Comparison of ENCODE assay signal across 15 cellular contexts in the genomic region with DNA sequence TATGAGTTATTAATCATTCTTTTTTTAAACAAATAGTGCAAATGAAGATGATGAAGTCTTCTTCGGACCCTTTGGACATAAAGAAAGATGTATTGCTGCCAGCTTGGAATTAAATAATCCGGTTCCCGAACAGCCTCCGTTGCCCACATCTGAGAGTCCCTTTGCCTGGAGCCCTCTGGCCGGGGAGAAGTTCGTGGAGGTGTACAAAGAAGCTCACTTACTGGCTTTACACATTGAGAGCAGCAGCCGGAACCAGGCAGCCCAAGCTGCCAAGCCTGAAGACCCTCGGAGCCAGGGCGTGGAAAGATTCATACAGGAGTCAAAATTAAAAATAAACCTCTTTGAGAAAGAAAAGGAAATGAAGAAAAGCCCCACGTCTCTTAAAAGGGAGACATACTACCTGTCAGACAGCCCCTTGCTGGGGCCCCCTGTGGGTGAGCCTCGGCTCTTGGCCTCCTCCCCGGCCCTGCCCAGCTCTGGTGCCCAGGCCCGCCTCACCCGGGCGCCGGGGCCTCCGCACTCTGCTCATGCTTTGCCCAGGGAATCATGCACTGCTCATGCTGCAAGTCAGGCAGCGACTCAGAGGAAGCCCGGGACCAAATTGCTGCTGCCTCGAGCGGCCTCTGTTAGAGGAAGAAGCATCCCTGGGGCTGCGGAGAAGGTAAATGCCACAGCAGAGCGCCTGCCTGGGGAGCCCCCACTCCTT. TPM values are rescaled to one million over a fixed set of nuclear protein-coding genes. Genes with fewer than 3 reads are reported as not detected.
"Had no signal": no experiment of that assay in that cellular context is flagged by ENCODE, and none has a peak within 500 bp of the region (broad histone marks: within the 10 kb centered on the region; RNA-seq: fewer than 3 reads in every experiment).

No MANE protein-coding gene starts in this region.

- H3K4me3 Mint-ChIP-seq: activated T-helper 1 cell treated with anti-CD3 and anti-CD28 coated beads, Interleukin-12 subunit alpha, Interleukin-12 subunit beta, Interleukin-2, Interleukin-4 antibody, amounts not matched to agents 30 ng/mL and 10 ng/mL and 1 ng/mL, durations not matched to agents 14 hours and 24 hours and 36 hours; nephron progenitor cell had no signal

- DNase-seq: activated CD4-positive, CD25-positive, alpha-beta regulatory T cell treated with anti-CD3 and anti-CD28 coated beads, Interleukin-2, amount 50 U/mL, for 72 hours; activated naive CD4-positive, alpha-beta T cell; anterior cingulate cortex; cerebellar nuclear complex; effector CD8-positive, alpha-beta T cell; hippocampal formation; nephron progenitor cell; sigmoid colon; stimulated activated CD4-positive, alpha-beta T cell treated with anti-CD3 and anti-CD28 coated beads, Interleukin-12 subunit alpha, Interleukin-12 subunit beta, amount 100 ng/mL, for 4 hours; stimulated activated CD4-positive, alpha-beta T cell treated with anti-CD3 and anti-CD28 coated beads, Interleukin-2, amount 100 ng/mL, for 24 hours; T1000 had no signal

- H3K4me3 ChIP-seq: sigmoid colon had no signal

- H3K27ac Mint-ChIP-seq: activated T-helper 1 cell treated with anti-CD3 and anti-CD28 coated beads, Interleukin-12 subunit alpha, Interleukin-12 subunit beta, Interleukin-2, Interleukin-4 antibody, amounts not matched to agents 30 ng/mL and 10 ng/mL and 1 ng/mL, durations not matched to agents 14 hours and 24 hours and 36 hours; nephron progenitor cell had no signal

- H3K9me3 ChIP-seq: sigmoid colon had no signal

- H3K27ac ChIP-seq: sigmoid colon had no signal

- H3K9me3 Mint-ChIP-seq: activated T-helper 1 cell treated with anti-CD3 and anti-CD28 coated beads, Interleukin-12 subunit alpha, Interleukin-12 subunit beta, Interleukin-2, Interleukin-4 antibody, amounts not matched to agents 30 ng/mL and 10 ng/mL and 1 ng/mL, durations not matched to agents 14 hours and 24 hours and 36 hours; nephron progenitor cell had no signal

- H3K36me3 ChIP-seq: sigmoid colon had no signal

- H3K4me1 ChIP-seq: sigmoid colon had no signal

- H3K27me3 ChIP-seq: sigmoid colon had no signal

RNA-seq across cellular contexts. Expression of gene PKDREJ, which starts 45.3 kb away (rescaled TPM):
- total RNA-seq: activated CD8-positive, alpha-beta memory T cell treated with anti-CD3 and anti-CD28 coated beads for 36 hours; glomerular endothelial cell; osteoblast had no signal
